In genomic region chr7:109529712-109530111, GRCh38 we compare ENCODE assay signal across 18 cellular contexts.
DNase-seq lines count a peak whose midpoint lies in the region; ATAC-seq and TF ChIP-seq lines count a peak whose summit lies in the region.
"Had no signal": no experiment of that assay in that cellular context is flagged by ENCODE, and none has a peak within 500 bp of the region (broad histone marks: within the 10 kb centered on the region; RNA-seq: fewer than 3 reads in every experiment).

No MANE protein-coding gene starts in this region.

- no peak overlapping the region for H2BK5ac ChIP-seq in mesendoderm (ENCODE audit: low read length)

- no peaks in the 10 kb centered on the region for H3F3A ChIP-seq in GM23338 (replicated peaks; ENCODE audit: low read depth)

- H2BK120ac ChIP-seq in mesendoderm (ENCODE audit: low read depth, low read length): no peak overlapping the region

- CTCF ChIA-PET in WTC11 (lab: Charles Lee): interaction anchor here (1.0 kb wide), 1 partner anchor 24 kb away, joined by 3 read pairs; no protein-coding TSS in a partner anchor

- POLR2A ChIA-PET in WTC11 (lab: Charles Lee): no interaction called here

- H2BK15ac ChIP-seq in mesendoderm (replicated peaks; ENCODE audit: low read depth): no peak overlapping the region

- H2AK5ac ChIP-seq in mesendoderm (ENCODE audit: low read length): no peak overlapping the region

- no peak overlapping the region for H3K23ac ChIP-seq in mesendoderm (ENCODE audit: low read length)

- H3K79me1 ChIP-seq in mesendoderm (ENCODE audit: low read length): no peaks in the 10 kb centered on the region

- WGBS in mesendoderm (ENCODE audit: extremely low coverage, insufficient coverage, low lambda C conversion rate): no CpG with 5 or more reads among the region's 4 CpGs

- H3K27me3 Mint-ChIP-seq in GM23338 (ENCODE audit: insufficient read depth, low read depth, poor library complexity): no peaks in the 10 kb centered on the region
- H3K27me3 Mint-ChIP-seq in WTC11 (ENCODE audit: low read depth): no peaks in the 10 kb centered on the region
- H3K27me3 Mint-ChIP-seq in T-helper 2 cell treated with Interferon-gamma antibody and Interleukin-4, amounts not matched to agents 5 μg/mL and 100 μg/mL, for 36 hours (ENCODE audit: low read depth): no peaks in the 10 kb centered on the region
- H3K27me3 Mint-ChIP-seq: CD4-positive, alpha-beta memory T cell had no signal

- H3K4me2 ChIP-seq in GM23338 (no peak overlapping the region), mesendoderm (ENCODE audit: low read length) (no peak overlapping the region)
- H3K4me2 ChIP-seq: A549 had no signal

- H2AFZ ChIP-seq in GM23338: peak overlapping the region; percentile 19; the same call in 1 of the 2 replicates
- H2AFZ ChIP-seq: GM23248 had no signal

- no peak overlapping the region for H4K8ac ChIP-seq in mesendoderm (ENCODE audit: low read depth, low read length)

- H3K4me3 ChIP-seq in GM23338: no peak overlapping the region
- H3K4me3 ChIP-seq in mesendoderm (ENCODE audit: low read length): no peak overlapping the region
- H3K4me3 ChIP-seq: A549, GM23248 had no signal

- H3K36me3 ChIP-seq in GM23338 (ENCODE audit: insufficient read depth) (no peaks in the 10 kb centered on the region), mesendoderm (ENCODE audit: control insufficient read depth, insufficient read depth, low read length) (no peaks in the 10 kb centered on the region)
- H3K36me3 ChIP-seq: BE2C had no signal

- H3K18ac ChIP-seq in mesendoderm (ENCODE audit: low read length): no peak overlapping the region

- H3K27ac Mint-ChIP-seq in GM23338: no peak overlapping the region
- no peak overlapping the region for H3K27ac Mint-ChIP-seq in WTC11
- no peak overlapping the region for H3K27ac Mint-ChIP-seq in T-helper 2 cell treated with Interferon-gamma antibody and Interleukin-4, amounts not matched to agents 5 μg/mL and 100 μg/mL, for 36 hours
- H3K27ac Mint-ChIP-seq: CD4-positive, alpha-beta memory T cell had no signal

- H4K5ac ChIP-seq in mesendoderm (ENCODE audit: low read length): no peak overlapping the region

- H3K9me3 Mint-ChIP-seq in GM23338: no peaks in the 10 kb centered on the region
- no peaks in the 10 kb centered on the region for H3K9me3 Mint-ChIP-seq in WTC11
- no peaks in the 10 kb centered on the region for H3K9me3 Mint-ChIP-seq in T-helper 2 cell treated with Interferon-gamma antibody and Interleukin-4, amounts not matched to agents 5 μg/mL and 100 μg/mL, for 36 hours

- no peak overlapping the region for H3K9ac ChIP-seq in mesendoderm (ENCODE audit: low read length)
- H3K9ac ChIP-seq: GM23248 had no signal

- H3K27ac ChIP-seq in GM23338 (ENCODE audit: low read depth) (no peak overlapping the region), mesendoderm (ENCODE audit: low read depth, low read length) (no peak overlapping the region)
- H3K27ac ChIP-seq: A549, C4-2B, GM23248 had no signal

- H3K4me1 ChIP-seq in GM23338 (ENCODE audit: insufficient read depth) (peaks cover 4% of the 10 kb centered on the region; the same call in 1 of the 2 replicates), mesendoderm (ENCODE audit: control insufficient read depth, low read depth, low read length) (no peaks in the 10 kb centered on the region)
- H3K4me1 ChIP-seq: A549, BE2C had no signal

- no peak overlapping the region for H3K56ac ChIP-seq in mesendoderm (ENCODE audit: low read length)

- TF ChIP-seq CTCF in GM23338 (conservative IDR thresholded peaks at IDR 0.05; ENCODE audit: low read depth in 2 of 2): 0 out of 4 replicates have a peak, but pooled peaks of 1 of the 2 experiments have one; percentile 7
- no peak for TF ChIP-seq CTCF in WTC11 (IDR thresholded peaks at IDR 0.05)

- no peak overlapping the region for H3K4me3 Mint-ChIP-seq in GM23338
- no peak overlapping the region for H3K4me3 Mint-ChIP-seq in WTC11
- no peak overlapping the region for H3K4me3 Mint-ChIP-seq in T-helper 2 cell treated with Interferon-gamma antibody and Interleukin-4, amounts not matched to agents 5 μg/mL and 100 μg/mL, for 36 hours
- H3K4me3 Mint-ChIP-seq: CD4-positive, alpha-beta memory T cell had no signal

- peak; percentile 71 for ATAC-seq in GM23338
- peak; percentile 92 for ATAC-seq in WTC11
- ATAC-seq in GM21423 (IDR thresholded peaks at IDR 0.05; ENCODE audit: unreplicated experiment): no peak

- H3K4me1 Mint-ChIP-seq in GM23338 (no peaks in the 10 kb centered on the region), WTC11 (0 out of 2 replicates have a peak, but pooled peaks cover 5% of the 10 kb centered on the region)
- no peaks in the 10 kb centered on the region for H3K4me1 Mint-ChIP-seq in T-helper 2 cell treated with Interferon-gamma antibody and Interleukin-4, amounts not matched to agents 5 μg/mL and 100 μg/mL, for 36 hours (ENCODE audit: low read depth)
- H3K4me1 Mint-ChIP-seq: CD4-positive, alpha-beta memory T cell had no signal

- H3K4ac ChIP-seq in mesendoderm (ENCODE audit: low read depth, low read length): no peak overlapping the region

- DNase-seq in ELF-1 (ENCODE audit: low read depth, low spot score) (peak; percentile 4), GM23338 (ENCODE audit: low spot score) (peak; percentile 28), WTC11 (ENCODE audit: low spot score) (peak; percentile 22), mesendoderm (peak; percentile 7), hypothalamus (lab: John Stamatoyannopoulos, UW) (no peak)
- DNase-seq in T-helper 2 cell treated with Interferon-gamma antibody and Interleukin-4, amounts not matched to agents 5 μg/mL and 100 μg/mL, for 36 hours (ENCODE audit: low spot score): no peak
- DNase-seq: BE2C; CD4-positive, alpha-beta memory T cell; DMS153; DMS79 treated with DMSO at 0.1 percent for 48 hours; GF-D8; GM23248; H7; IMR-90; KBM-7 had no signal

- H3K27me3 ChIP-seq in GM23338 (ENCODE audit: insufficient read depth): no peaks in the 10 kb centered on the region
- no peaks in the 10 kb centered on the region for H3K27me3 ChIP-seq in mesendoderm (ENCODE audit: insufficient read depth, low read length, poor library complexity)
- H3K27me3 ChIP-seq: BE2C had no signal

- H3K36me3 Mint-ChIP-seq in GM23338 (ENCODE audit: low read depth) (no peaks in the 10 kb centered on the region), WTC11 (no peaks in the 10 kb centered on the region)
- no peaks in the 10 kb centered on the region for H3K36me3 Mint-ChIP-seq in T-helper 2 cell treated with Interferon-gamma antibody and Interleukin-4, amounts not matched to agents 5 μg/mL and 100 μg/mL, for 36 hours (ENCODE audit: low read depth)
- H3K36me3 Mint-ChIP-seq: CD4-positive, alpha-beta memory T cell had no signal

- peaks cover 10% of the 10 kb centered on the region for H3K9me2 ChIP-seq in GM23338 (ENCODE audit: insufficient read depth)

- H3K79me2 ChIP-seq in GM23338 (replicated peaks; ENCODE audit: insufficient read depth) (no peaks in the 10 kb centered on the region), mesendoderm (ENCODE audit: control insufficient read depth, insufficient read depth, low read length) (no peaks in the 10 kb centered on the region)

- H4K20me1 ChIP-seq in GM23338 (replicated peaks; ENCODE audit: insufficient read depth): no peaks in the 10 kb centered on the region

TF ChIP-seq in GM23338, 12 proteins besides CTCF, POLR2A, EP300 and RAD21 (continues in another document):
- TF ChIP-seq STAT1 (IDR thresholded peaks at IDR 0.05; ENCODE audit: unreplicated experiment) (no peak), ZNF331 (CRISPR knock-in tag; IDR thresholded peaks at IDR 0.05; ENCODE audit: low read depth) (no peak)

TF ChIP-seq in WTC11, 78 proteins besides CTCF, POLR2A, EP300 and RAD21:
- TF ChIP-seq NR2C2 (CRISPR knock-in tag; IDR thresholded peaks at IDR 0.05) (no peak), IRF1 (CRISPR knock-in tag; IDR thresholded peaks at IDR 0.05) (no peak), SOX15 (CRISPR knock-in tag; IDR thresholded peaks at IDR 0.05) (no peak), ATF2 (CRISPR knock-in tag; IDR thresholded peaks at IDR 0.05; ENCODE audit: borderline replicate concordance, low read depth) (no peak), ETV6 (CRISPR knock-in tag; IDR thresholded peaks at IDR 0.05) (no peak), NR3C1 (CRISPR knock-in tag; conservative IDR thresholded peaks at IDR 0.05; ENCODE audit: low read depth) (no peak), ZNF416 (CRISPR knock-in tag; IDR thresholded peaks at IDR 0.05) (no peak), ELF4 (CRISPR knock-in tag; IDR thresholded peaks at IDR 0.05; ENCODE audit: low read depth) (no peak), GRHL2 (CRISPR knock-in tag; IDR thresholded peaks at IDR 0.05; ENCODE audit: insufficient replicate concordance, severe bottlenecking) (no peak), E2F4 (CRISPR knock-in tag; IDR thresholded peaks at IDR 0.05; ENCODE audit: borderline replicate concordance, low read depth) (no peak)

Comparison
In these comparisons a context has a peak if more than half of its experiments do, and no peak if none do; other contexts are left out.
1. DNase-seq: peak in ELF-1 (single experiment), GM23338 (single experiment), WTC11 (single experiment) and mesendoderm (single experiment); none in hypothalamus (0 of 51) and T-helper 2 cell treated with Interferon-gamma antibody and Interleukin-4, amounts not matched to agents 5 μg/mL and 100 μg/mL, for 36 hours (single experiment).